ENCODE assay signal across 8 cellular contexts in genomic region chr14:51780006-51780692, GRCh38.
A peak's percentile ranks its signal among the peaks of the same experiment; 100 is the strongest.
DNase-seq lines count a peak whose midpoint lies in the region; ATAC-seq and TF ChIP-seq lines count a peak whose summit lies in the region.

No MANE protein-coding gene starts in this region.

- H3K4me3 Mint-ChIP-seq in CD8-positive, alpha-beta T cell, result peak overlapping the region; percentile 15
- H3K4me3 Mint-ChIP-seq in HFFc6, result peak overlapping the region; percentile 19
- peak overlapping the region; percentile 41 for H3K4me3 Mint-ChIP-seq in chondrocyte (ENCODE audit: unreplicated experiment)

- H3K4me1 Mint-ChIP-seq in CD8-positive, alpha-beta T cell (ENCODE audit: low read depth), result peaks cover 21% of the 10 kb centered on the region
- peaks cover 29% of the 10 kb centered on the region for H3K4me1 Mint-ChIP-seq in HFFc6 (ENCODE audit: low read depth)
- H3K4me1 Mint-ChIP-seq in chondrocyte (ENCODE audit: low read depth), result peaks cover 18% of the 10 kb centered on the region

- no peaks in the 10 kb centered on the region for H3K36me3 ChIP-seq in CD8-positive, alpha-beta T cell (ENCODE audit: insufficient read depth, low read length)

- no peak overlapping the region for H3K27ac ChIP-seq in CD8-positive, alpha-beta T cell (ENCODE audit: low read depth, low read length)

- no peaks in the 10 kb centered on the region for H3K27me3 ChIP-seq in CD8-positive, alpha-beta T cell (ENCODE audit: insufficient read depth, low read length)

- peak; percentile 51 to 83 (median 66) for DNase-seq in CD8-positive, alpha-beta T cell
- DNase-seq in HFFc6 (peak; percentile 51), NCI-H345 (lab: John Stamatoyannopoulos, UW) (peak; percentile 81), chondrocyte (ENCODE audit: low spot score) (no peak), left lobe of liver (ENCODE audit: low spot score) (peak; percentile 68)
- DNase-seq in activated CD4-positive, alpha-beta T cell treated with anti-CD3 and anti-CD28 coated beads for 48 hours, result peak; percentile 84
- DNase-seq in stimulated activated CD4-positive, alpha-beta T cell treated with anti-CD3 and anti-CD28 coated beads, Interleukin-4, amount 100 ng/mL, for 24 hours, result peak; percentile 76

- H3K4me1 ChIP-seq in CD8-positive, alpha-beta T cell (ENCODE audit: insufficient read depth, low read length), result peaks cover 4% of the 10 kb centered on the region

- no peak overlapping the region for H3K4me3 ChIP-seq in CD8-positive, alpha-beta T cell (ENCODE audit: low read depth, low read length)

- POLR2A ChIA-PET in CD8-positive, alpha-beta T cell (lab: Charles Lee), result interaction anchor here (0.5 to 0.6 kb wide), 2 partner anchors 67 to 276 kb away, joined by 3 read pairs; no protein-coding TSS in a partner anchor

- H3K27ac Mint-ChIP-seq in CD8-positive, alpha-beta T cell, result no peak overlapping the region
- H3K27ac Mint-ChIP-seq in HFFc6, result no peak overlapping the region
- H3K27ac Mint-ChIP-seq in chondrocyte (ENCODE audit: unreplicated experiment), result no peak overlapping the region

- no peaks in the 10 kb centered on the region for H3K36me3 Mint-ChIP-seq in CD8-positive, alpha-beta T cell
- H3K36me3 Mint-ChIP-seq in HFFc6 (ENCODE audit: low read depth) (peaks cover 5% of the 10 kb centered on the region; the same call in 1 of the 2 replicates), chondrocyte (ENCODE audit: low read depth) (no peaks in the 10 kb centered on the region)

- intact Hi-C loops in CD8-positive, alpha-beta T cell (cut with DNase I, micrococcal nuclease), result loop anchor here (1.0 to 10.0 kb wide), 9 partner anchors 66 to 825 kb away; partner anchors contain the start of gene GNG2 (in 1 of the 2)

- peaks cover 5% of the 10 kb centered on the region for H3K27me3 Mint-ChIP-seq in CD8-positive, alpha-beta T cell (ENCODE audit: low read depth)
- H3K27me3 Mint-ChIP-seq in HFFc6 (ENCODE audit: insufficient read depth) (peaks cover 13% of the 10 kb centered on the region), chondrocyte (ENCODE audit: low read depth) (peaks cover 2% of the 10 kb centered on the region)

- H3K9me3 ChIP-seq in CD8-positive, alpha-beta T cell (ENCODE audit: low read length), result no peaks in the 10 kb centered on the region

- TF ChIP-seq CTCF in CD8-positive, alpha-beta T cell (IDR thresholded peaks at IDR 0.05), result peak; percentile 92
- TF ChIP-seq CTCF in HFFc6 (IDR thresholded peaks at IDR 0.05) (peak; percentile 95), chondrocyte (IDR thresholded peaks at IDR 0.05) (peak; percentile 99)

- CTCF ChIA-PET in CD8-positive, alpha-beta T cell (lab: Charles Lee), result interaction anchor here (0.5 to 7.6 kb wide), 25 partner anchors 9 to 501 kb away, joined by 3 to 75 read pairs (median 4); no protein-coding TSS in a partner anchor

- peaks cover under 1% of the 10 kb centered on the region for H3K9me3 Mint-ChIP-seq in CD8-positive, alpha-beta T cell
- H3K9me3 Mint-ChIP-seq in HFFc6, result no peaks in the 10 kb centered on the region
- H3K9me3 Mint-ChIP-seq in chondrocyte (ENCODE audit: low read depth), result no peaks in the 10 kb centered on the region

- ATAC-seq in CD8-positive, alpha-beta T cell, result peak; percentile 71
- peak; percentile 95 for ATAC-seq in left lobe of liver
- ATAC-seq in GM19328 (IDR thresholded peaks at IDR 0.05; ENCODE audit: unreplicated experiment), result no peak
